Comparison of ENCODE assay signal across 27 cellular contexts in genomic region chr16:77822656-77823055, GRCh38. TPM values are rescaled to one million over a fixed set of nuclear protein-coding genes. Genes with fewer than 3 reads are reported as not detected.
"Had no signal": no experiment of that assay in that cellular context is flagged by ENCODE, and none has a peak within 500 bp of the region (broad histone marks: within the 10 kb centered on the region; RNA-seq: fewer than 3 reads in every experiment).

No MANE protein-coding gene starts in this region.

- H3K9me3 Mint-ChIP-seq: activated naive CD4-positive, alpha-beta T cell treated with anti-CD3 and anti-CD28 coated beads, Interleukin-2, amount 50 U/mL, for 72 hours; activated T-cell treated with anti-CD3 and anti-CD28 coated beads, Interleukin-2, amount 50 U/mL, for 72 hours; mesothelial cell of epicardium; naive B cell; neural crest cell; stimulated activated naive B cell treated with anti-CD40 and anti-IgM and Interleukin-4, amounts not matched to agents 10 μg/mL and 1 μg/mL and 100 μg/mL, for 72 hours had no signal

- H3K4me1 ChIP-seq: breast epithelium, parathyroid adenoma, right atrium auricular region, stomach, thyroid gland, upper lobe of left lung, vagina had no signal

- DNase-seq: activated CD4-positive, alpha-beta T cell treated with anti-CD3 and anti-CD28 coated beads for 4 hours; activated CD4-positive, alpha-beta T cell treated with anti-CD3 and anti-CD28 coated beads, Interleukin-2, amount 50 U/mL, for 4 hours; activated naive CD4-positive, alpha-beta T cell; activated T-cell treated with anti-CD3 and anti-CD28 coated beads for 4 hours; activated T-cell treated with anti-CD3 and anti-CD28 coated beads, Interleukin-2, amount 50 U/mL, for 72 hours; central memory CD4-positive, alpha-beta T cell; foreskin fibroblast; head of caudate nucleus; hippocampal formation; kidney; left colon; naive B cell; occipital lobe; stimulated activated CD4-positive, alpha-beta T cell treated with anti-CD3 and anti-CD28 coated beads, Interleukin-2, amount 100 ng/mL, for 24 hours; stimulated activated naive B cell treated with anti-CD40 and anti-IgM and Interleukin-4, amounts not matched to agents 10 μg/mL and 1 μg/mL and 100 μg/mL, for 72 hours; stomach; thyroid gland; upper lobe of left lung had no signal

- H2AFZ ChIP-seq: parathyroid adenoma had no signal

- H3K27ac Mint-ChIP-seq: activated naive CD4-positive, alpha-beta T cell treated with anti-CD3 and anti-CD28 coated beads, Interleukin-2, amount 50 U/mL, for 72 hours; activated T-cell treated with anti-CD3 and anti-CD28 coated beads, Interleukin-2, amount 50 U/mL, for 72 hours; mesothelial cell of epicardium; naive B cell; stimulated activated naive B cell treated with anti-CD40 and anti-IgM and Interleukin-4, amounts not matched to agents 10 μg/mL and 1 μg/mL and 100 μg/mL, for 72 hours had no signal

- H3K4me3 ChIP-seq: breast epithelium, right atrium auricular region, smooth muscle cell, stomach, thyroid gland, upper lobe of left lung, vagina had no signal

- H3K27me3 ChIP-seq: right atrium auricular region, thyroid gland, upper lobe of left lung, vagina had no signal

- H3K27ac ChIP-seq: breast epithelium, parathyroid adenoma, right atrium auricular region, stomach, thyroid gland, upper lobe of left lung, vagina had no signal

- H3K36me3 Mint-ChIP-seq: activated naive CD4-positive, alpha-beta T cell treated with anti-CD3 and anti-CD28 coated beads, Interleukin-2, amount 50 U/mL, for 72 hours; mesothelial cell of epicardium; naive B cell; stimulated activated naive B cell treated with anti-CD40 and anti-IgM and Interleukin-4, amounts not matched to agents 10 μg/mL and 1 μg/mL and 100 μg/mL, for 72 hours had no signal

- H3K36me3 ChIP-seq: breast epithelium, right atrium auricular region, stomach, thyroid gland, upper lobe of left lung, vagina had no signal

- H3K4me2 ChIP-seq: smooth muscle cell had no signal

- H3K4me3 Mint-ChIP-seq: activated T-cell treated with anti-CD3 and anti-CD28 coated beads, Interleukin-2, amount 50 U/mL, for 72 hours; mesothelial cell of epicardium; naive B cell; neural crest cell; stimulated activated naive B cell treated with anti-CD40 and anti-IgM and Interleukin-4, amounts not matched to agents 10 μg/mL and 1 μg/mL and 100 μg/mL, for 72 hours had no signal

- ATAC-seq: activated naive CD4-positive, alpha-beta T cell treated with anti-CD3 and anti-CD28 coated beads, Interleukin-2, amount 50 U/mL, for 72 hours; activated T-cell treated with anti-CD3 and anti-CD28 coated beads, Interleukin-2, amount 50 U/mL, for 72 hours; esophagus mucosa; left colon; stimulated activated naive B cell treated with anti-CD40 and anti-IgM and Interleukin-4, amounts not matched to agents 10 μg/mL and 1 μg/mL and 100 μg/mL, for 72 hours had no signal

- H3K79me2 ChIP-seq: parathyroid adenoma had no signal

- H3K27me3 Mint-ChIP-seq: naive B cell had no signal

- H3K4me1 Mint-ChIP-seq: naive B cell; stimulated activated naive B cell treated with anti-CD40 and anti-IgM and Interleukin-4, amounts not matched to agents 10 μg/mL and 1 μg/mL and 100 μg/mL, for 72 hours had no signal

RNA-seq across cellular contexts. Expression of gene VAT1L, which starts 34.3 kb away (rescaled TPM):
- total RNA-seq: activated naive CD4-positive, alpha-beta T cell treated with anti-CD3 and anti-CD28 coated beads, Interleukin-2, amount 50 U/mL, for 72 hours had no signal
